15 cellular contexts compared by ENCODE assay signal in genomic region chr10:14244147-14244546, GRCh38.
DNase-seq lines count a peak whose midpoint lies in the region; ATAC-seq and TF ChIP-seq lines count a peak whose summit lies in the region.
"Had no signal": no experiment of that assay in that cellular context is flagged by ENCODE, and none has a peak within 500 bp of the region (broad histone marks: within the 10 kb centered on the region; RNA-seq: fewer than 3 reads in every experiment).

No MANE protein-coding gene starts in this region.

- H3K4ac ChIP-seq in neuronal stem cell (ENCODE audit: low read length): no peak overlapping the region

- H3K9me3 Mint-ChIP-seq in endothelial cell (ENCODE audit: unreplicated experiment) (no peaks in the 10 kb centered on the region), type B pancreatic cell (no peaks in the 10 kb centered on the region)
- H3K9me3 Mint-ChIP-seq in activated T-cell treated with anti-CD3 and anti-CD28 coated beads, Interleukin-2, amount 50 U/mL, for 4 hours: peaks cover 3% of the 10 kb centered on the region

- H2BK5ac ChIP-seq in neuronal stem cell (ENCODE audit: low read length): no peak overlapping the region

- H3K79me1 ChIP-seq in neuronal stem cell (ENCODE audit: low read depth, low read length): no peaks in the 10 kb centered on the region

- H3K4me1 ChIP-seq in cardiac muscle cell (ENCODE audit: low read depth) (no peaks in the 10 kb centered on the region), heart left ventricle (peaks cover 0 to 7% (median 0%) of the 10 kb centered on the region in 12 donors), neuronal stem cell (ENCODE audit: control insufficient read depth in 2 of 2, insufficient read depth in 1 of 2, low read depth in 1 of 2, low read length in 2 of 2) (peaks cover 5 to 8% of the 10 kb centered on the region in 2 donors)
- H3K4me1 ChIP-seq: Peyer's patch had no signal

- H3K27me3 ChIP-seq in cardiac muscle cell (no peaks in the 10 kb centered on the region), heart left ventricle (peaks cover 0 to 10% (median 0%) of the 10 kb centered on the region in 9 donors), neuronal stem cell (ENCODE audit: control insufficient read depth in 3 of 3, insufficient read depth in 3 of 3, low read depth in 1 of 3, low read length in 3 of 3) (peaks cover 0 to 2% (median 0%) of the 10 kb centered on the region in 3 experiments)
- H3K27me3 ChIP-seq: gastroesophageal sphincter, Peyer's patch had no signal

- H2AFZ ChIP-seq in neuronal stem cell (ENCODE audit: low read length): no peak overlapping the region

- H3K36me3 ChIP-seq in cardiac muscle cell (no peaks in the 10 kb centered on the region), heart left ventricle (no peaks in the 10 kb centered on the region), neuronal stem cell (replicated peaks in 1 of 2; ENCODE audit: control insufficient read depth in 2 of 2, insufficient read depth in 2 of 2, low read length in 2 of 2) (no peaks in the 10 kb centered on the region)
- H3K36me3 ChIP-seq: gastroesophageal sphincter, Peyer's patch had no signal

- no peak overlapping the region for H3K23ac ChIP-seq in neuronal stem cell (ENCODE audit: low read depth, low read length, poor library complexity)

- H3K27me3 Mint-ChIP-seq in endothelial cell (ENCODE audit: unreplicated experiment) (peaks cover 2% of the 10 kb centered on the region), type B pancreatic cell (peaks cover 6% of the 10 kb centered on the region)
- peaks cover 16% of the 10 kb centered on the region for H3K27me3 Mint-ChIP-seq in activated T-cell treated with anti-CD3 and anti-CD28 coated beads, Interleukin-2, amount 50 U/mL, for 4 hours (ENCODE audit: low read depth)

- ATAC-seq in Right ventricle myocardium superior (ENCODE audit: poor library complexity) (no peak), heart left ventricle (no peak)
- ATAC-seq in activated T-cell treated with anti-CD3 and anti-CD28 coated beads, Interleukin-2, amount 50 U/mL, for 4 hours: no peak
- ATAC-seq: gastroesophageal sphincter, T-helper 17 cell had no signal

- DNase-seq in cardiac muscle cell (ENCODE audit: low read depth in 1 of 2, low spot score in 1 of 2) (peak in 1 of 2 donors; percentile 2), Right ventricle myocardium superior (no peak), NAMALWA (ENCODE audit: low spot score) (peak; percentile 16), endothelial cell (ENCODE audit: low spot score) (peak; percentile 8), type B pancreatic cell (ENCODE audit: extremely low spot score, unreplicated experiment) (no peak), heart left ventricle (no peak), neuronal stem cell (ENCODE audit: low spot score) (no peak)
- no peak for DNase-seq in activated T-cell treated with anti-CD3 and anti-CD28 coated beads, Interleukin-2, amount 50 U/mL, for 4 hours
- DNase-seq: activated CD4-positive, alpha-beta T cell treated with anti-CD3 and anti-CD28 coated beads, Interleukin-2, amount 50 U/mL, for 48 hours; DMS153; effector CD4-positive, alpha-beta T cell; Peyer's patch; stimulated activated CD8-positive, alpha-beta memory T cell treated with anti-CD3 and anti-CD28 coated beads, Interleukin-4, amount 100 ng/mL, for 48 hours; T-helper 17 cell had no signal

- 41 to 55% (median 48%) methylated on average over 3 of the region's 3 CpGs for WGBS in heart left ventricle, 4 donors
- WGBS in neuronal stem cell (ENCODE audit: extremely low coverage in 2 of 2, insufficient read length in 2 of 2, insufficient replicate concordance in 1 of 2), 2 donors: no CpG with 5 or more reads among the region's 3 CpGs

- TF ChIP-seq POLR2A in heart left ventricle (IDR thresholded peaks at IDR 0.05): no peak

- H3K4me3 ChIP-seq in cardiac muscle cell (no peak overlapping the region), heart left ventricle (no peak overlapping the region), neuronal stem cell (ENCODE audit: low read length in 2 of 2) (no peak overlapping the region)
- H3K4me3 ChIP-seq: gastroesophageal sphincter, Peyer's patch had no signal

- H3K9me3 ChIP-seq in cardiac muscle cell (ENCODE audit: low read depth) (no peaks in the 10 kb centered on the region), heart left ventricle (no peaks in the 10 kb centered on the region), neuronal stem cell (replicated peaks in 1 of 2; ENCODE audit: control insufficient read depth in 2 of 2, insufficient read depth in 1 of 2, low read depth in 1 of 2, low read length in 2 of 2) (no peaks in the 10 kb centered on the region)
- H3K9me3 ChIP-seq: gastroesophageal sphincter, Peyer's patch had no signal

- no peak overlapping the region for H3K4me2 ChIP-seq in neuronal stem cell (ENCODE audit: insufficient read depth, low read length, poor library complexity, severe bottlenecking)

- H2BK120ac ChIP-seq in neuronal stem cell (ENCODE audit: low read depth, low read length): no peak overlapping the region

- TF ChIP-seq CTCF in cardiac muscle cell (IDR thresholded peaks at IDR 0.05; ENCODE audit: low read depth, low read length) (peak; percentile 26), endothelial cell (IDR thresholded peaks at IDR 0.05; ENCODE audit: unreplicated experiment) (peak; percentile 11), type B pancreatic cell (conservative IDR thresholded peaks at IDR 0.05) (peak; percentile 60), heart left ventricle (IDR thresholded peaks at IDR 0.05) (no peak)

- no peak overlapping the region for H4K8ac ChIP-seq in neuronal stem cell (ENCODE audit: low read depth, low read length)

- H2AK5ac ChIP-seq in neuronal stem cell (ENCODE audit: low read depth, low read length): no peak overlapping the region

- H4K91ac ChIP-seq in neuronal stem cell (ENCODE audit: low read depth, low read length, poor library complexity): no peak overlapping the region

- no peak overlapping the region for H3K9ac ChIP-seq in neuronal stem cell (ENCODE audit: low read depth, low read length, poor library complexity)

- intact Hi-C loops in Right ventricle myocardium superior (cut with DNase I): no loop called here
- intact Hi-C loops in heart left ventricle (cut with DNase I): no loop called here

- H3K14ac ChIP-seq in neuronal stem cell (ENCODE audit: low read length): no peak overlapping the region

- H3K36me3 Mint-ChIP-seq in endothelial cell (ENCODE audit: low read depth, unreplicated experiment) (no peaks in the 10 kb centered on the region), type B pancreatic cell (no peaks in the 10 kb centered on the region)
- H3K36me3 Mint-ChIP-seq in activated T-cell treated with anti-CD3 and anti-CD28 coated beads, Interleukin-2, amount 50 U/mL, for 4 hours (ENCODE audit: insufficient read depth): no peaks in the 10 kb centered on the region

- no peak overlapping the region for H2BK15ac ChIP-seq in neuronal stem cell (ENCODE audit: low read length)

- H3K18ac ChIP-seq in neuronal stem cell (ENCODE audit: low read length): no peak overlapping the region

- no peak overlapping the region for H2BK12ac ChIP-seq in neuronal stem cell (ENCODE audit: low read length)

- H3K27ac ChIP-seq in cardiac muscle cell (no peak overlapping the region), heart left ventricle (no peak overlapping the region), neuronal stem cell (replicated peaks; ENCODE audit: low read length) (no peak overlapping the region)
- H3K27ac ChIP-seq: gastroesophageal sphincter, Peyer's patch had no signal

- no peak overlapping the region for H3K4me3 Mint-ChIP-seq in endothelial cell (ENCODE audit: unreplicated experiment)
- no peak overlapping the region for H3K4me3 Mint-ChIP-seq in type B pancreatic cell
- no peak overlapping the region for H3K4me3 Mint-ChIP-seq in activated T-cell treated with anti-CD3 and anti-CD28 coated beads, Interleukin-2, amount 50 U/mL, for 4 hours
- H3K4me3 Mint-ChIP-seq: T-helper 17 cell had no signal

- H3K27ac Mint-ChIP-seq in endothelial cell (ENCODE audit: unreplicated experiment) (no peak overlapping the region), type B pancreatic cell (no peak overlapping the region)
- H3K27ac Mint-ChIP-seq: T-helper 17 cell had no signal

- H3K4me1 Mint-ChIP-seq in endothelial cell (ENCODE audit: unreplicated experiment) (no peaks in the 10 kb centered on the region), type B pancreatic cell (ENCODE audit: unreplicated experiment) (peaks cover 15% of the 10 kb centered on the region)
- no peaks in the 10 kb centered on the region for H3K4me1 Mint-ChIP-seq in activated T-cell treated with anti-CD3 and anti-CD28 coated beads, Interleukin-2, amount 50 U/mL, for 4 hours (ENCODE audit: low read depth)
- H3K4me1 Mint-ChIP-seq: T-helper 17 cell had no signal

Comparison
In these comparisons a context has a peak if more than half of its experiments do, and no peak if none do; other contexts are left out.
1. CTCF ChIP-seq: peak in cardiac muscle cell (single experiment), endothelial cell (single experiment) and type B pancreatic cell (single experiment); none in heart left ventricle (0 of 12).
2. DNase-seq: peak in NAMALWA (single experiment) and endothelial cell (single experiment); none in Right ventricle myocardium superior (single experiment), type B pancreatic cell (single experiment), heart left ventricle (0 of 5), activated T-cell treated with anti-CD3 and anti-CD28 coated beads, Interleukin-2, amount 50 U/mL, for 4 hours (single experiment) and neuronal stem cell (single experiment).